1 cellular context compared by ENCODE assay signal in the genomic region with DNA sequence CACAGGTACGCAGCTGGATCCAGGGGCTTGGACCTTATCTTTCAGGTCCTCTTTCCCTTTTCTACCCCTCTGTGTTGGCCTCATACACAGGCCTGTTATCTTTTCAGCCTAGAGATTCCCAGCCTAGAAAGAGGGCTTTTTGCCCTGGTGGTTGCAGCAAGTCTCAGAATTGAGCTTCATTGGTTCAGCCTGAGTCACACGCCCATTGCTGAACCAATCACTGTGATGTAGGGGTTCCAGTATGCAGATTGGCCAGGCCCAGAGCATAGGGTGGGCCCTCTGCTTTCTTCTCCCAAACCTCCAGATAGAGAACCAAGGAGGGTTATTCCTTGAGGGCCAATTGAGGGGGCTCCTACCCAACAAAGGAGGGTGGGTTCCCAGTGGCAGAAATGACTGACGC.
A peak's percentile ranks its signal among the peaks of the same experiment; 100 is the strongest.
TF ChIP-seq lines count a peak whose summit lies in the region.

No MANE protein-coding gene starts in this region.

TF ChIP-seq in K562, 482 proteins besides CTCF, POLR2A, EP300 and RAD21:
- no peak for TF ChIP-seq MBD2 (IDR thresholded peaks at IDR 0.05; ENCODE audit: borderline replicate concordance, low read depth)
- TF ChIP-seq FOS (IDR thresholded peaks at IDR 0.05; ENCODE audit: extremely low read depth, insufficient read length): peak; percentile 31
- TF ChIP-seq RAD51 (IDR thresholded peaks at IDR 0.05; ENCODE audit: borderline replicate concordance, low read depth): peak; percentile 72; the same call in 1 of the 2 replicates
- TF ChIP-seq, protein P1, sequence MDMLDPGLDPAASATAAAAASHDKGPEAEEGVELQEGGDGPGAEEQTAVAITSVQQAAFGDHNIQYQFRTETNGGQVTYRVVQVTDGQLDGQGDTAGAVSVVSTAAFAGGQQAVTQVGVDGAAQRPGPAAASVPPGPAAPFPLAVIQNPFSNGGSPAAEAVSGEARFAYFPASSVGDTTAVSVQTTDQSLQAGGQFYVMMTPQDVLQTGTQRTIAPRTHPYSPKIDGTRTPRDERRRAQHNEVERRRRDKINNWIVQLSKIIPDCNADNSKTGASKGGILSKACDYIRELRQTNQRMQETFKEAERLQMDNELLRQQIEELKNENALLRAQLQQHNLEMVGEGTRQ (CRISPR knock-in tag; IDR thresholded peaks at IDR 0.05): peak; percentile 84
- TF ChIP-seq NFYB (IDR thresholded peaks at IDR 0.05; ENCODE audit: extremely low read depth, insufficient read length): peak; percentile 45
- TF ChIP-seq, protein P2, sequence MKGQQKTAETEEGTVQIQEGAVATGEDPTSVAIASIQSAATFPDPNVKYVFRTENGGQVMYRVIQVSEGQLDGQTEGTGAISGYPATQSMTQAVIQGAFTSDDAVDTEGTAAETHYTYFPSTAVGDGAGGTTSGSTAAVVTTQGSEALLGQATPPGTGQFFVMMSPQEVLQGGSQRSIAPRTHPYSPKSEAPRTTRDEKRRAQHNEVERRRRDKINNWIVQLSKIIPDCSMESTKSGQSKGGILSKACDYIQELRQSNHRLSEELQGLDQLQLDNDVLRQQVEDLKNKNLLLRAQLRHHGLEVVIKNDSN (CRISPR knock-in tag; IDR thresholded peaks at IDR 0.05): peak; percentile 83
- no peak for TF ChIP-seq ZNF695 (CRISPR knock-in tag; IDR thresholded peaks at IDR 0.05)
